In the genomic region with DNA sequence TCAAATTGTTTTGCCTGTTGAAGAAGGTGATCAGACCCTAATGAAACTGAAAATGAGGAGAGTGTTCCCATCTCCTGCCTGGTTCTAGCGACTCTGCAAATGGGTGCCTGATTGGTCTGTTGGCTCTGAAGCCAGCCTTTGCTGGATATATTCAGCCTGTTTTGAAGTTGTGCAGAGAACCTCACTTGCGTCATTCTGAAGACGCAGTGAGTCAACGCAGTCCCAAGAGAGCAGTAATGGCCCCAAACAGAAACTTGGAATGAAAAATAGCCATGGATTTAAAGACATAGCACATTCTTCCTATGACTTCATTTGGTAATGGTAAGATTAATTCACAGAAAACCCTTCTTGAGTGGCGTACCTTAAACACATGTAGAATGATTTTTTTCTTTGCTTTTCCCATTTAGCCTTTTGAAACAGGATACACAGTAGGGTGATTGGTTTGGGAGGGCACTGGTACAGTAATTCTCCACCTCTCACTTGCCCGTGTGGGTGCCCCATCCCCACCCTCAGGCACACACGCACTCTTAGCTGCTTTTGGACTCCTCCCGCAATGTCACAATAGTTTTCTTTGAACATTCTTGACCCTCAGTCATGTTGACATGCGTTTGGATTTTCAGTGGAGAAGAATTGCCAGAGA, we compare ENCODE assay signal across 12 cellular contexts. TPM values are rescaled to one million over a fixed set of nuclear protein-coding genes. Genes with fewer than 3 reads are reported as not detected.
A peak's percentile ranks its signal among the peaks of the same experiment; 100 is the strongest.
DNase-seq lines count a peak whose midpoint lies in the region; ATAC-seq and TF ChIP-seq lines count a peak whose summit lies in the region.
"Had no signal": no experiment of that assay in that cellular context is flagged by ENCODE, and none has a peak within 500 bp of the region (broad histone marks: within the 10 kb centered on the region; RNA-seq: fewer than 3 reads in every experiment).

No MANE protein-coding gene starts in this region.

- TF ChIP-seq CTCF in AG09309 (IDR thresholded peaks at IDR 0.05; ENCODE audit: control insufficient read depth, insufficient read depth, low read depth, low read length, missing control alignments) (no peak), epithelial cell of esophagus (IDR thresholded peaks at IDR 0.05; ENCODE audit: insufficient read depth, low read depth, low read length, missing control alignments) (no peak), osteoblast (IDR thresholded peaks at IDR 0.05; ENCODE audit: extremely low read depth, low read depth, low read length) (no peak)

- peaks cover 61% of the 10 kb centered on the region for H3K79me2 ChIP-seq in osteoblast (ENCODE audit: insufficient read depth, low read length)

- H3K4me3 ChIP-seq in AG09309 (ENCODE audit: control insufficient read depth, low read depth, low read length): peak overlapping the region; percentile 40
- H3K4me3 ChIP-seq in epithelial cell of esophagus (ENCODE audit: low read length): no peak overlapping the region
- H3K4me3 ChIP-seq in osteoblast (ENCODE audit: insufficient read depth, low read length): peak overlapping the region; percentile 66
- no peak overlapping the region for H3K4me3 ChIP-seq in CD4-positive, alpha-beta memory T cell (ENCODE audit: low read length in 2 of 2)

- CTCF ChIA-PET in CD4-positive, alpha-beta memory T cell (lab: Charles Lee; ENCODE audit: partially characterized antibody): interaction anchor here (1.1 kb wide), 1 partner anchor 21 kb away, joined by 4 read pairs; no protein-coding TSS in a partner anchor

- no peaks in the 10 kb centered on the region for H3K27me3 Mint-ChIP-seq in CD4-positive, alpha-beta memory T cell
- no peaks in the 10 kb centered on the region for H3K27me3 Mint-ChIP-seq in activated T-cell treated with anti-CD3 and anti-CD28 coated beads, Interleukin-2, amount 50 U/mL, for 4 hours (ENCODE audit: low read depth)

- H3K4me2 ChIP-seq in osteoblast (ENCODE audit: insufficient read depth, low read length): peak overlapping the region; percentile 95

- ATAC-seq in activated T-cell treated with anti-CD3 and anti-CD28 coated beads, Interleukin-2, amount 50 U/mL, for 4 hours: no peak
- ATAC-seq in GM21723 (IDR thresholded peaks at IDR 0.05; ENCODE audit: unreplicated experiment): no peak
- ATAC-seq in HG03460 (IDR thresholded peaks at IDR 0.05; ENCODE audit: unreplicated experiment): no peak
- ATAC-seq: activated T-cell treated with anti-CD3 and anti-CD28 coated beads, Interleukin-2, amount 50 U/mL, for 72 hours; HCT116 had no signal

- H3K27ac Mint-ChIP-seq in CD4-positive, alpha-beta memory T cell: no peak overlapping the region
- H3K27ac Mint-ChIP-seq: activated T-cell treated with anti-CD3 and anti-CD28 coated beads, Interleukin-2, amount 50 U/mL, for 72 hours had no signal

- peaks cover 5% of the 10 kb centered on the region for H4K20me1 ChIP-seq in osteoblast (ENCODE audit: insufficient read depth, low read length)

- peaks cover 3 to 10% of the 10 kb centered on the region in 2 donors for H3K36me3 Mint-ChIP-seq in CD4-positive, alpha-beta memory T cell
- peaks cover 3% of the 10 kb centered on the region for H3K36me3 Mint-ChIP-seq in activated T-cell treated with anti-CD3 and anti-CD28 coated beads, Interleukin-2, amount 50 U/mL, for 4 hours (ENCODE audit: insufficient read depth)

- H3K27ac ChIP-seq in osteoblast (ENCODE audit: low read depth, low read length): peak overlapping the region; percentile 100
- H3K27ac ChIP-seq in CD4-positive, alpha-beta memory T cell (ENCODE audit: low read depth, low read length): no peak overlapping the region

- H2AFZ ChIP-seq in osteoblast (ENCODE audit: low read length): peak overlapping the region; percentile 16

- intact Hi-C loops in CD4-positive, alpha-beta memory T cell (cut with micrococcal nuclease): no loop called here

- H3K36me3 ChIP-seq in osteoblast (ENCODE audit: insufficient read depth, low read length): no peaks in the 10 kb centered on the region
- no peaks in the 10 kb centered on the region for H3K36me3 ChIP-seq in CD4-positive, alpha-beta memory T cell (ENCODE audit: insufficient read depth, low read length)

- no peaks in the 10 kb centered on the region for H3K9me3 ChIP-seq in osteoblast (ENCODE audit: low read depth, low read length)
- H3K9me3 ChIP-seq in CD4-positive, alpha-beta memory T cell (ENCODE audit: control insufficient read depth in 1 of 2, low read length in 2 of 2): no peaks in the 10 kb centered on the region

- peaks cover 3 to 17% (median 6%) of the 10 kb centered on the region in 4 donors for H3K4me1 Mint-ChIP-seq in CD4-positive, alpha-beta memory T cell
- H3K4me1 Mint-ChIP-seq in activated T-cell treated with anti-CD3 and anti-CD28 coated beads, Interleukin-2, amount 50 U/mL, for 4 hours (ENCODE audit: low read depth): peaks cover 2% of the 10 kb centered on the region

- H3K9me3 Mint-ChIP-seq in CD4-positive, alpha-beta memory T cell: peaks cover 0 to under 1% (median 0%) of the 10 kb centered on the region in 8 donors
- H3K9me3 Mint-ChIP-seq in activated T-cell treated with anti-CD3 and anti-CD28 coated beads, Interleukin-2, amount 50 U/mL, for 4 hours: no peaks in the 10 kb centered on the region

- H3K4me3 Mint-ChIP-seq in CD4-positive, alpha-beta memory T cell: no peak overlapping the region
- H3K4me3 Mint-ChIP-seq in activated T-cell treated with anti-CD3 and anti-CD28 coated beads, Interleukin-2, amount 50 U/mL, for 4 hours: no peak overlapping the region
- H3K4me3 Mint-ChIP-seq: activated T-cell treated with anti-CD3 and anti-CD28 coated beads, Interleukin-2, amount 50 U/mL, for 72 hours had no signal

- H3K27me3 ChIP-seq in osteoblast (ENCODE audit: insufficient read depth, low read length): no peaks in the 10 kb centered on the region
- no peaks in the 10 kb centered on the region for H3K27me3 ChIP-seq in CD4-positive, alpha-beta memory T cell (ENCODE audit: insufficient read depth, low read length)

- DNase-seq in AG09309 (ENCODE audit: low read depth) (peak; percentile 97), NCI-H1436 treated with DMSO at 0.1 percent for 48 hours (lab: John Stamatoyannopoulos, UW) (peak; percentile 22), epithelial cell of esophagus (ENCODE audit: low read depth) (peak; percentile 36), osteoblast (ENCODE audit: insufficient read length, low spot score, missing footprints) (peak; percentile 81)
- no peak for DNase-seq in CD4-positive, alpha-beta memory T cell
- DNase-seq in activated T-cell treated with anti-CD3 and anti-CD28 coated beads, Interleukin-2, amount 50 U/mL, for 4 hours: no peak
- DNase-seq: activated T-cell treated with anti-CD3 and anti-CD28 coated beads, Interleukin-2, amount 50 U/mL, for 72 hours; islet precursor cell; NCI-H526 had no signal

- POLR2A ChIA-PET in CD4-positive, alpha-beta memory T cell (lab: Charles Lee; ENCODE audit: partially characterized antibody): no interaction called here

- peaks cover 52% of the 10 kb centered on the region for H3K4me1 ChIP-seq in osteoblast (ENCODE audit: insufficient read depth, low read length)
- no peaks in the 10 kb centered on the region for H3K4me1 ChIP-seq in CD4-positive, alpha-beta memory T cell (ENCODE audit: insufficient read depth, low read length)

RNA-seq across cellular contexts. Expression of gene ABL1, which starts 54.1 kb away (rescaled TPM):
- 92.2 and 94.8 TPM in 2 replicates for total RNA-seq in osteoblast
- total RNA-seq in CD4-positive, alpha-beta memory T cell: 10 to 100 TPM; 31.6 to 34.4 TPM
- 10 to 100 TPM in 1 of 2 donors, 1 to 10 TPM in 1; 3.2 to 14.4 TPM for polyA plus RNA-seq in CD4-positive, alpha-beta memory T cell
- 10 to 100 TPM; 37.1 to 38.8 (median 38.2) TPM for total RNA-seq in activated T-cell treated with anti-CD3 and anti-CD28 coated beads, Interleukin-2, amount 50 U/mL, for 4 hours

Comparison
In these comparisons a context has a peak if more than half of its experiments do, and no peak if none do; other contexts are left out.
1. DNase-seq: peak in AG09309 (single experiment), NCI-H1436 treated with DMSO at 0.1 percent for 48 hours (single experiment), epithelial cell of esophagus (single experiment) and osteoblast (single experiment); none in CD4-positive, alpha-beta memory T cell (0 of 5) and activated T-cell treated with anti-CD3 and anti-CD28 coated beads, Interleukin-2, amount 50 U/mL, for 4 hours (single experiment).
2. H3K4me3 ChIP-seq: peak in AG09309 (single experiment) and osteoblast (single experiment); none in epithelial cell of esophagus (single experiment) and CD4-positive, alpha-beta memory T cell (0 of 2).